In the genomic region with DNA sequence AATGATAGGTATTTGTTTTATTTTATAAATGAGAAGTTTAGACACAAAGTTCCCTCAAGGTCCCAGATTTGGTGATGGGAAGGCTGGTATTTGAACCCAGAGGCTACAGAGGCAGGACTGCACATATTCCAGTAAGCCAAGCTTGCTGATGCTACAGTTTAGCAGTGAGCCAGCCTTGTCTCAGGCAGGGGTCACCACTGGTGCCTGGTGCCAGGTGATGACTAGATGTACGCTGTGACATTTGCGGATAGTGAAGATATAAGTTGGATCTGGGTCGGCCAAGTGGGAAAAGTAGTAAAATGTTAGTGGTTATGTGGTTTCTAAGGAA, we compare ENCODE assay signal across 15 cellular contexts.
DNase-seq lines count a peak whose midpoint lies in the region; ATAC-seq and TF ChIP-seq lines count a peak whose summit lies in the region.
"Had no signal": no experiment of that assay in that cellular context is flagged by ENCODE, and none has a peak within 500 bp of the region (broad histone marks: within the 10 kb centered on the region; RNA-seq: fewer than 3 reads in every experiment).

No MANE protein-coding gene starts in this region.

- no peak for DNase-seq in stimulated activated naive CD8-positive, alpha-beta T cell treated with anti-CD3 and anti-CD28 coated beads, Interleukin-15, amount 100 ng/mL, for 72 hours
- DNase-seq in central memory CD8-positive, alpha-beta T cell (ENCODE audit: low spot score in 2 of 2), result no peak
- no peak for DNase-seq in nephron progenitor cell
- DNase-seq in A673 (ENCODE audit: low spot score), result no peak
- no peak for DNase-seq in HT-29 (ENCODE audit: low spot score)
- DNase-seq in stimulated activated CD4-positive, alpha-beta T cell treated with anti-CD3 and anti-CD28 coated beads, Interleukin-15, amount 100 ng/mL, for 24 hours, result no peak
- DNase-seq: C1 segment of cervical spinal cord, kidney, NCI-H1417 treated with DMSO at 0.1 percent for 48 hours, NCI-H510A treated with DMSO at 0.1 percent for 48 hours had no signal

- POLR2A ChIA-PET in A673 (lab: Charles Lee; ENCODE audit: low non-redundant PET), result no interaction called here

- no peak for TF ChIP-seq CTCF in nephron progenitor cell (IDR thresholded peaks at IDR 0.05)
- no peak for TF ChIP-seq CTCF in A673 (conservative IDR thresholded peaks at IDR 0.05; ENCODE audit: low read depth, low read length)

- H3K27ac ChIP-seq in A673 (ENCODE audit: low read depth, low read length, poor library complexity, severe bottlenecking), result no peak overlapping the region

- H3K9me3 Mint-ChIP-seq in stimulated activated naive CD8-positive, alpha-beta T cell treated with anti-CD3 and anti-CD28 coated beads, Interleukin-15, Interleukin-2, amounts not matched to agents 100 ng/mL and 50 ng/mL, for 24 hours, result no peaks in the 10 kb centered on the region
- peaks cover 0 to 8% of the 10 kb centered on the region in 2 donors for H3K9me3 Mint-ChIP-seq in stimulated activated naive CD8-positive, alpha-beta T cell treated with anti-CD3 and anti-CD28 coated beads, Interleukin-15, amount 100 ng/mL, for 72 hours
- H3K9me3 Mint-ChIP-seq in central memory CD8-positive, alpha-beta T cell, result peaks cover 6% of the 10 kb centered on the region
- H3K9me3 Mint-ChIP-seq in nephron progenitor cell, result no peaks in the 10 kb centered on the region
- H3K9me3 Mint-ChIP-seq: neural crest cell had no signal

- BruUV-seq in A673 (replicated peaks; lab: Mats Ljungman, UMichigan), result no TSS peak

- H3K9me3 ChIP-seq in A673 (ENCODE audit: low read depth, low read length, poor library complexity, severe bottlenecking), result no peaks in the 10 kb centered on the region
- H3K9me3 ChIP-seq: gastroesophageal sphincter had no signal

- H3K4me3 ChIP-seq in A673 (ENCODE audit: low read depth, low read length, poor library complexity, severe bottlenecking), result no peak overlapping the region
- H3K4me3 ChIP-seq: gastroesophageal sphincter had no signal

- H3K36me3 Mint-ChIP-seq in stimulated activated naive CD8-positive, alpha-beta T cell treated with anti-CD3 and anti-CD28 coated beads, Interleukin-15, Interleukin-2, amounts not matched to agents 100 ng/mL and 50 ng/mL, for 24 hours (ENCODE audit: low read depth), result peaks cover 6% of the 10 kb centered on the region
- H3K36me3 Mint-ChIP-seq in central memory CD8-positive, alpha-beta T cell (ENCODE audit: insufficient read depth), result peaks cover 2% of the 10 kb centered on the region
- no peaks in the 10 kb centered on the region for H3K36me3 Mint-ChIP-seq in nephron progenitor cell (ENCODE audit: low read depth)

- intact Hi-C loops in A673 (cut with micrococcal nuclease; ENCODE audit: unreplicated experiment), result no loop called here

- no peak overlapping the region for H3K4me3 Mint-ChIP-seq in stimulated activated naive CD8-positive, alpha-beta T cell treated with anti-CD3 and anti-CD28 coated beads, Interleukin-15, Interleukin-2, amounts not matched to agents 100 ng/mL and 50 ng/mL, for 24 hours
- peak overlapping the region in 1 of 2 donors; percentile 33 for H3K4me3 Mint-ChIP-seq in stimulated activated naive CD8-positive, alpha-beta T cell treated with anti-CD3 and anti-CD28 coated beads, Interleukin-15, amount 100 ng/mL, for 72 hours
- H3K4me3 Mint-ChIP-seq in central memory CD8-positive, alpha-beta T cell, result no peak overlapping the region
- H3K4me3 Mint-ChIP-seq in nephron progenitor cell, result no peak overlapping the region
- H3K4me3 Mint-ChIP-seq: activated CD8-positive, alpha-beta memory T cell treated with anti-CD3 and anti-CD28 coated beads, Interleukin-2, amount 10 ng/mL, durations not matched to agents 7 days and 5 days; neural crest cell had no signal

- peaks cover 51% of the 10 kb centered on the region for H3K4me1 Mint-ChIP-seq in stimulated activated naive CD8-positive, alpha-beta T cell treated with anti-CD3 and anti-CD28 coated beads, Interleukin-15, Interleukin-2, amounts not matched to agents 100 ng/mL and 50 ng/mL, for 24 hours (ENCODE audit: low read depth)
- H3K4me1 Mint-ChIP-seq in stimulated activated naive CD8-positive, alpha-beta T cell treated with anti-CD3 and anti-CD28 coated beads, Interleukin-15, amount 100 ng/mL, for 72 hours, result peaks cover 32% of the 10 kb centered on the region
- H3K4me1 Mint-ChIP-seq in central memory CD8-positive, alpha-beta T cell, result peaks cover 22% of the 10 kb centered on the region
- peaks cover 91% of the 10 kb centered on the region for H3K4me1 Mint-ChIP-seq in nephron progenitor cell

- H3K27ac Mint-ChIP-seq in stimulated activated naive CD8-positive, alpha-beta T cell treated with anti-CD3 and anti-CD28 coated beads, Interleukin-15, Interleukin-2, amounts not matched to agents 100 ng/mL and 50 ng/mL, for 24 hours, result peak overlapping the region; percentile 81
- H3K27ac Mint-ChIP-seq in stimulated activated naive CD8-positive, alpha-beta T cell treated with anti-CD3 and anti-CD28 coated beads, Interleukin-15, amount 100 ng/mL, for 72 hours, result no peak overlapping the region
- H3K27ac Mint-ChIP-seq in central memory CD8-positive, alpha-beta T cell (ENCODE audit: low read depth), result peak overlapping the region; percentile 88
- peak overlapping the region; percentile 72 for H3K27ac Mint-ChIP-seq in nephron progenitor cell

- peaks cover 61% of the 10 kb centered on the region for H3K4me1 ChIP-seq in A673 (ENCODE audit: insufficient read depth, low read length, poor library complexity, severe bottlenecking)

- H3K36me3 ChIP-seq in A673 (ENCODE audit: insufficient read depth, low read length, poor library complexity, severe bottlenecking), result no peaks in the 10 kb centered on the region
- H3K36me3 ChIP-seq: gastroesophageal sphincter had no signal

- H3K27me3 ChIP-seq in A673 (replicated peaks; ENCODE audit: insufficient read depth, low read depth, low read length, poor library complexity), result no peaks in the 10 kb centered on the region
- H3K27me3 ChIP-seq: gastroesophageal sphincter had no signal

- CTCF ChIA-PET in A673 (lab: Charles Lee), result no interaction called here

- no peak for ATAC-seq in stimulated activated naive CD8-positive, alpha-beta T cell treated with anti-CD3 and anti-CD28 coated beads, Interleukin-15, amount 100 ng/mL, for 72 hours
- no peak for ATAC-seq in central memory CD8-positive, alpha-beta T cell (replicated peaks; ENCODE audit: extremely low read depth, poor library complexity, severe bottlenecking)
- no peak for ATAC-seq in HG03196 (IDR thresholded peaks at IDR 0.05; ENCODE audit: unreplicated experiment)
- ATAC-seq: gastroesophageal sphincter had no signal

- peaks cover 8% of the 10 kb centered on the region for H3K27me3 Mint-ChIP-seq in stimulated activated naive CD8-positive, alpha-beta T cell treated with anti-CD3 and anti-CD28 coated beads, Interleukin-15, Interleukin-2, amounts not matched to agents 100 ng/mL and 50 ng/mL, for 24 hours
- no peaks in the 10 kb centered on the region for H3K27me3 Mint-ChIP-seq in stimulated activated naive CD8-positive, alpha-beta T cell treated with anti-CD3 and anti-CD28 coated beads, Interleukin-15, amount 100 ng/mL, for 72 hours
- H3K27me3 Mint-ChIP-seq in central memory CD8-positive, alpha-beta T cell, result no peaks in the 10 kb centered on the region
- peaks cover 4% of the 10 kb centered on the region for H3K27me3 Mint-ChIP-seq in nephron progenitor cell (ENCODE audit: low read depth, poor library complexity)

Comparison
In these comparisons a context has a peak if more than half of its experiments do, and no peak if none do; other contexts are left out.
1. H3K27ac Mint-ChIP-seq: peak in stimulated activated naive CD8-positive, alpha-beta T cell treated with anti-CD3 and anti-CD28 coated beads, Interleukin-15, Interleukin-2, amounts not matched to agents 100 ng/mL and 50 ng/mL, for 24 hours (single experiment), central memory CD8-positive, alpha-beta T cell (single experiment) and nephron progenitor cell (single experiment); none in stimulated activated naive CD8-positive, alpha-beta T cell treated with anti-CD3 and anti-CD28 coated beads, Interleukin-15, amount 100 ng/mL, for 72 hours (0 of 2).